2 cellular contexts compared by ENCODE assay signal in genomic region chr5:115934388-115934974, GRCh38.
TF ChIP-seq lines count a peak whose summit lies in the region.

No MANE protein-coding gene starts in this region.

TF ChIP-seq in HCT116, 20 proteins besides CTCF, POLR2A, EP300 and RAD21 (continued from another document):
- TF ChIP-seq, protein P1, sequence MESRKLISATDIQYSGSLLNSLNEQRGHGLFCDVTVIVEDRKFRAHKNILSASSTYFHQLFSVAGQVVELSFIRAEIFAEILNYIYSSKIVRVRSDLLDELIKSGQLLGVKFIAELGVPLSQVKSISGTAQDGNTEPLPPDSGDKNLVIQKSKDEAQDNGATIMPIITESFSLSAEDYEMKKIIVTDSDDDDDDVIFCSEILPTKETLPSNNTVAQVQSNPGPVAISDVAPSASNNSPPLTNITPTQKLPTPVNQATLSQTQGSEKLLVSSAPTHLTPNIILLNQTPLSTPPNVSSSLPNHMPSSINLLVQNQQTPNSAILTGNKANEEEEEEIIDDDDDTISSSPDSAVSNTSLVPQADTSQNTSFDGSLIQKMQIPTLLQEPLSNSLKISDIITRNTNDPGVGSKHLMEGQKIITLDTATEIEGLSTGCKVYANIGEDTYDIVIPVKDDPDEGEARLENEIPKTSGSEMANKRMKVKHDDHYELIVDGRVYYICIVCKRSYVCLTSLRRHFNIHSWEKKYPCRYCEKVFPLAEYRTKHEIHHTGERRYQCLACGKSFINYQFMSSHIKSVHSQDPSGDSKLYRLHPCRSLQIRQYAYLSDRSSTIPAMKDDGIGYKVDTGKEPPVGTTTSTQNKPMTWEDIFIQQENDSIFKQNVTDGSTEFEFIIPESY (IDR thresholded peaks at IDR 0.05; ENCODE audit: extremely low read depth, insufficient replicate concordance, low read length), result no peak
- no peak for TF ChIP-seq EZH2 (IDR thresholded peaks at IDR 0.05)
- TF ChIP-seq, protein P2, sequence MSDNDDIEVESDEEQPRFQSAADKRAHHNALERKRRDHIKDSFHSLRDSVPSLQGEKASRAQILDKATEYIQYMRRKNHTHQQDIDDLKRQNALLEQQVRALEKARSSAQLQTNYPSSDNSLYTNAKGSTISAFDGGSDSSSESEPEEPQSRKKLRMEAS (IDR thresholded peaks at IDR 0.05), result no peak
- no peak for TF ChIP-seq EGR1 (IDR thresholded peaks at IDR 0.05; ENCODE audit: low read depth)
- TF ChIP-seq, protein P3, sequence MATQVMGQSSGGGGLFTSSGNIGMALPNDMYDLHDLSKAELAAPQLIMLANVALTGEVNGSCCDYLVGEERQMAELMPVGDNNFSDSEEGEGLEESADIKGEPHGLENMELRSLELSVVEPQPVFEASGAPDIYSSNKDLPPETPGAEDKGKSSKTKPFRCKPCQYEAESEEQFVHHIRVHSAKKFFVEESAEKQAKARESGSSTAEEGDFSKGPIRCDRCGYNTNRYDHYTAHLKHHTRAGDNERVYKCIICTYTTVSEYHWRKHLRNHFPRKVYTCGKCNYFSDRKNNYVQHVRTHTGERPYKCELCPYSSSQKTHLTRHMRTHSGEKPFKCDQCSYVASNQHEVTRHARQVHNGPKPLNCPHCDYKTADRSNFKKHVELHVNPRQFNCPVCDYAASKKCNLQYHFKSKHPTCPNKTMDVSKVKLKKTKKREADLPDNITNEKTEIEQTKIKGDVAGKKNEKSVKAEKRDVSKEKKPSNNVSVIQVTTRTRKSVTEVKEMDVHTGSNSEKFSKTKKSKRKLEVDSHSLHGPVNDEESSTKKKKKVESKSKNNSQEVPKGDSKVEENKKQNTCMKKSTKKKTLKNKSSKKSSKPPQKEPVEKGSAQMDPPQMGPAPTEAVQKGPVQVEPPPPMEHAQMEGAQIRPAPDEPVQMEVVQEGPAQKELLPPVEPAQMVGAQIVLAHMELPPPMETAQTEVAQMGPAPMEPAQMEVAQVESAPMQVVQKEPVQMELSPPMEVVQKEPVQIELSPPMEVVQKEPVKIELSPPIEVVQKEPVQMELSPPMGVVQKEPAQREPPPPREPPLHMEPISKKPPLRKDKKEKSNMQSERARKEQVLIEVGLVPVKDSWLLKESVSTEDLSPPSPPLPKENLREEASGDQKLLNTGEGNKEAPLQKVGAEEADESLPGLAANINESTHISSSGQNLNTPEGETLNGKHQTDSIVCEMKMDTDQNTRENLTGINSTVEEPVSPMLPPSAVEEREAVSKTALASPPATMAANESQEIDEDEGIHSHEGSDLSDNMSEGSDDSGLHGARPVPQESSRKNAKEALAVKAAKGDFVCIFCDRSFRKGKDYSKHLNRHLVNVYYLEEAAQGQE (IDR thresholded peaks at IDR 0.05; ENCODE audit: low read depth), result no peak
- no peak for TF ChIP-seq EZH2phosphoT487 (IDR thresholded peaks at IDR 0.05; ENCODE audit: borderline replicate concordance)
- TF ChIP-seq FOSL1 (IDR thresholded peaks at IDR 0.05; ENCODE audit: low read depth), result no peak
- TF ChIP-seq ZFX (IDR thresholded peaks at IDR 0.05), result no peak
- TF ChIP-seq SIN3A (IDR thresholded peaks at IDR 0.05; ENCODE audit: low read depth), result no peak

TF ChIP-seq in WTC11, 78 proteins besides CTCF, POLR2A, EP300 and RAD21 (continued from another document):
- TF ChIP-seq, protein P4, sequence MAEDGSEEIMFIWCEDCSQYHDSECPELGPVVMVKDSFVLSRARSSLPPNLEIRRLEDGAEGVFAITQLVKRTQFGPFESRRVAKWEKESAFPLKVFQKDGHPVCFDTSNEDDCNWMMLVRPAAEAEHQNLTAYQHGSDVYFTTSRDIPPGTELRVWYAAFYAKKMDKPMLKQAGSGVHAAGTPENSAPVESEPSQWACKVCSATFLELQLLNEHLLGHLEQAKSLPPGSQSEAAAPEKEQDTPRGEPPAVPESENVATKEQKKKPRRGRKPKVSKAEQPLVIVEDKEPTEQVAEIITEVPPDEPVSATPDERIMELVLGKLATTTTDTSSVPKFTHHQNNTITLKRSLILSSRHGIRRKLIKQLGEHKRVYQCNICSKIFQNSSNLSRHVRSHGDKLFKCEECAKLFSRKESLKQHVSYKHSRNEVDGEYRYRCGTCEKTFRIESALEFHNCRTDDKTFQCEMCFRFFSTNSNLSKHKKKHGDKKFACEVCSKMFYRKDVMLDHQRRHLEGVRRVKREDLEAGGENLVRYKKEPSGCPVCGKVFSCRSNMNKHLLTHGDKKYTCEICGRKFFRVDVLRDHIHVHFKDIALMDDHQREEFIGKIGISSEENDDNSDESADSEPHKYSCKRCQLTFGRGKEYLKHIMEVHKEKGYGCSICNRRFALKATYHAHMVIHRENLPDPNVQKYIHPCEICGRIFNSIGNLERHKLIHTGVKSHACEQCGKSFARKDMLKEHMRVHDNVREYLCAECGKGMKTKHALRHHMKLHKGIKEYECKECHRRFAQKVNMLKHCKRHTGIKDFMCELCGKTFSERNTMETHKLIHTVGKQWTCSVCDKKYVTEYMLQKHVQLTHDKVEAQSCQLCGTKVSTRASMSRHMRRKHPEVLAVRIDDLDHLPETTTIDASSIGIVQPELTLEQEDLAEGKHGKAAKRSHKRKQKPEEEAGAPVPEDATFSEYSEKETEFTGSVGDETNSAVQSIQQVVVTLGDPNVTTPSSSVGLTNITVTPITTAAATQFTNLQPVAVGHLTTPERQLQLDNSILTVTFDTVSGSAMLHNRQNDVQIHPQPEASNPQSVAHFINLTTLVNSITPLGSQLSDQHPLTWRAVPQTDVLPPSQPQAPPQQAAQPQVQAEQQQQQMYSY (CRISPR knock-in tag; IDR thresholded peaks at IDR 0.05), result no peak
- TF ChIP-seq, protein P5, sequence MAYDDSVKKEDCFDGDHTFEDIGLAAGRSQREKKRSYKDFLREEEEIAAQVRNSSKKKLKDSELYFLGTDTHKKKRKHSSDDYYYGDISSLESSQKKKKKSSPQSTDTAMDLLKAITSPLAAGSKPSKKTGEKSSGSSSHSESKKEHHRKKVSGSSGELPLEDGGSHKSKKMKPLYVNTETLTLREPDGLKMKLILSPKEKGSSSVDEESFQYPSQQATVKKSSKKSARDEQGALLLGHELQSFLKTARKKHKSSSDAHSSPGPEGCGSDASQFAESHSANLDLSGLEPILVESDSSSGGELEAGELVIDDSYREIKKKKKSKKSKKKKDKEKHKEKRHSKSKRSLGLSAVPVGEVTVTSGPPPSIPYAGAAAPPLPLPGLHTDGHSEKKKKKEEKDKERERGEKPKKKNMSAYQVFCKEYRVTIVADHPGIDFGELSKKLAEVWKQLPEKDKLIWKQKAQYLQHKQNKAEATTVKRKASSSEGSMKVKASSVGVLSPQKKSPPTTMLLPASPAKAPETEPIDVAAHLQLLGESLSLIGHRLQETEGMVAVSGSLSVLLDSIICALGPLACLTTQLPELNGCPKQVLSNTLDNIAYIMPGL (CRISPR knock-in tag; IDR thresholded peaks at IDR 0.05), result no peak
- TF ChIP-seq NFE2L1 (CRISPR knock-in tag; IDR thresholded peaks at IDR 0.05), result no peak
- no peak for TF ChIP-seq ZNF396 (CRISPR knock-in tag; IDR thresholded peaks at IDR 0.05; ENCODE audit: borderline replicate concordance)
- TF ChIP-seq FOXJ3 (CRISPR knock-in tag; IDR thresholded peaks at IDR 0.05; ENCODE audit: borderline replicate concordance), result no peak
- TF ChIP-seq ZSCAN18 (CRISPR knock-in tag; IDR thresholded peaks at IDR 0.05), result no peak
- TF ChIP-seq NFATC4 (CRISPR knock-in tag; IDR thresholded peaks at IDR 0.05), result no peak
- TF ChIP-seq SMAD4 (CRISPR knock-in tag; IDR thresholded peaks at IDR 0.05), result no peak
